ENCODE assay signal across 8 cellular contexts in the genomic region with DNA sequence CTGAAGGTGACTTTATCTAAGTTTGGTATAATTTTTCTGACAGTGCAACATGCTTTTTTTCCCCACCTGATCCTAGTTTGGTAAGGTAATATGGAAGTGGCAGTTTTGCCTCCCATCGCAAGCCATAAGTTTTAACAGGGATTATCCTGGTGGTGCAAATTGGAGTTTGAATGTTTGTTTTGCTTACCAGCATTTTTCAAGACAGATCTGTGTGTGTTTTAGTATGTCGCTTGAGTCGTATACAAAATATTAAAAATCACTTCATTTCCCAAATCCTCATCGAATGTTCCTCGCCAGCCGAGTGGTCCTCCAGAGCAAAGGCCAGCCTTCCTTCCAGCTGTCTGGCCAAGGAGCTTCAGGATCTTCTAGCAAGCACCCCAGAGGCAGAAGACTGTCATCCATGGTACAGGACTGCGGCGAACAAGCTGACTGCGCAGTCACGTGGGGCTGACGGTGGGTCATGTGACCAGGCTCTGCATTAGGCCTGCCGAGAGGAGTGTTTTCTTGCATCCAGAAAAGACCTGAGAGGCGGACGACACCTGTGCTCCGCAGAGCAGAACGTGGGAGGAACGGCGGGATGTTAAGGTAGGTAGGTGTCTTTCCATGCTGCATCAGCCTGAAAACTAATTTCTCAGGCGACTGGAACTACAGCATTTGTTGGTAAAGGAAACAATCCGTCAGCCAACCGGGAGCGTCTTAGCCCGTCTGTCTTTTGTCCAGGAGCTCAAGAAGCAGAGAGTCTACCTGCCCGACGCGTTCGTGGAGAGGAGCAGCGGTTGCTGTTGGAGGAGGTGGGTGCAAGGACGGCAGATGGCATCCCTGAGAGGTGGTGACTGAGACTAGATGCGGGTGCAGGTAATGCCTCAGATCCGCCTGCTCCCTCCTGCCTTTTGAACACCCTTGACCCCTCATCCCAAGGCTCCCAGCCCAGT. TPM values are rescaled to one million over a fixed set of nuclear protein-coding genes. Genes with fewer than 3 reads are reported as not detected.
DNase-seq lines count a peak whose midpoint lies in the region; ATAC-seq and TF ChIP-seq lines count a peak whose summit lies in the region.

A gene with protein sequence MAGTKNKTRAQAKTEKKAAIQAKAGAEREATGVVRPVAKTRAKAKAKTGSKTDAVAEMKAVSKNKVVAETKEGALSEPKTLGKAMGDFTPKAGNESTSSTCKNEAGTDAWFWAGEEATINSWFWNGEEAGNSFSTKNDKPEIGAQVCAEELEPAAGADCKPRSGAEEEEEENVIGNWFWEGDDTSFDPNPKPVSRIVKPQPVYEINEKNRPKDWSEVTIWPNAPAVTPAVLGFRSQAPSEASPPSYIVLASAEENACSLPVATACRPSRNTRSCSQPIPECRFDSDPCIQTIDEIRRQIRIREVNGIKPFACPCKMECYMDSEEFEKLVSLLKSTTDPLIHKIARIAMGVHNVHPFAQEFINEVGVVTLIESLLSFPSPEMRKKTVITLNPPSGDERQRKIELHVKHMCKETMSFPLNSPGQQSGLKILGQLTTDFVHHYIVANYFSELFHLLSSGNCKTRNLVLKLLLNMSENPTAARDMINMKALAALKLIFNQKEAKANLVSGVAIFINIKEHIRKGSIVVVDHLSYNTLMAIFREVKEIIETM (plus strand): TSS at position 507 of the 932 bp plus-strand sequence. CDS start 28,253 bp downstream, outside the sequence.

- TF ChIP-seq CTCF in AG09319 (IDR thresholded peaks at IDR 0.05; ENCODE audit: low read depth, low read length), result no peak
- no peak for TF ChIP-seq CTCF in vagina (IDR thresholded peaks at IDR 0.05)

- no peaks in the 10 kb centered on the region for H3K4me1 ChIP-seq in vagina

- H3K27me3 ChIP-seq in vagina, result no peaks in the 10 kb centered on the region

- H3K9me3 ChIP-seq in vagina, result no peaks in the 10 kb centered on the region

- ATAC-seq in GM19463 (IDR thresholded peaks at IDR 0.05; ENCODE audit: unreplicated experiment) (peak; percentile 97), left ventricle myocardium superior (peak; percentile 97)

- intact Hi-C loops in left ventricle myocardium superior (cut with micrococcal nuclease) (no loop called here), vagina (cut with DNase I) (no loop called here)

- peak within 1 kb of the TSS; percentile 60 for H3K27ac ChIP-seq in vagina

- H3K4me3 ChIP-seq in vagina, result peak within 1 kb of the TSS; percentile 41 to 47

- TF ChIP-seq POLR2A in vagina (IDR thresholded peaks at IDR 0.05), result no peak

- DNase-seq in AG09319 (ENCODE audit: extremely low read depth, low read depth), result peak; percentile 34
- peak; percentile 62 for DNase-seq in HuH-7 (ENCODE audit: low spot score)
- DNase-seq in SW 1271 (lab: John Stamatoyannopoulos, UW), result peak; percentile 1 to 37
- peak; percentile 36 for DNase-seq in amniotic stem cell (lab: John Stamatoyannopoulos, UW)
- peak; percentile 80 for DNase-seq in left ventricle myocardium superior
- peak; percentile 49 for DNase-seq in renal cortical epithelial cell (ENCODE audit: low read depth)
- no peak for DNase-seq in vagina (ENCODE audit: extremely low spot score in 2 of 2)

- no peaks in the 10 kb centered on the region for H3K36me3 ChIP-seq in vagina

RNA-seq across cellular contexts. Expression of the gene that starts here (rescaled TPM):
- total RNA-seq in left ventricle myocardium superior (6.3 TPM), renal cortical epithelial cell (0.87 and 4.8 TPM in 2 replicates), vagina (3.2 TPM)

Comparison
In these comparisons a context has a peak if more than half of its experiments do, and no peak if none do; other contexts are left out.
1. DNase-seq: peak in AG09319 (single experiment), HuH-7 (single experiment), SW 1271 (2 of 2), amniotic stem cell (single experiment), left ventricle myocardium superior (single experiment) and renal cortical epithelial cell (single experiment); none in vagina (0 of 2).